Comparison of ENCODE assay signal across 22 cellular contexts in genomic region chr19:4134351-4134750, GRCh38. TPM values are rescaled to one million over a fixed set of nuclear protein-coding genes. Genes with fewer than 3 reads are reported as not detected.
"Had no signal": no experiment of that assay in that cellular context is flagged by ENCODE, and none has a peak within 500 bp of the region (broad histone marks: within the 10 kb centered on the region; RNA-seq: fewer than 3 reads in every experiment).

No MANE protein-coding gene starts in this region.

- H3K4me1 Mint-ChIP-seq: activated naive CD8-positive, alpha-beta T cell treated with anti-CD3 and anti-CD28 coated beads for 36 hours had no signal

- H3K36me3 Mint-ChIP-seq: activated CD8-positive, alpha-beta memory T cell treated with anti-CD3 and anti-CD28 coated beads, Interleukin-2, amount 10 ng/mL, durations not matched to agents 7 days and 5 days; activated naive CD8-positive, alpha-beta T cell treated with anti-CD3 and anti-CD28 coated beads for 36 hours; natural killer cell treated with Interleukin-12 subunit alpha and Interleukin-12 subunit beta and Interleukin-15 and Interleukin-18, amount 100 ng/mL, for 72 hours; type B pancreatic cell had no signal

- H3K27ac ChIP-seq: heart right ventricle, sigmoid colon, suprapubic skin had no signal

- DNase-seq: activated CD8-positive, alpha-beta memory T cell treated with anti-CD3 and anti-CD28 coated beads, Interleukin-2, amount 10 ng/mL, durations not matched to agents 7 days and 5 days; activated gamma-delta T cell; activated naive CD8-positive, alpha-beta T cell treated with anti-CD3 and anti-CD28 coated beads for 36 hours; activated T-cell treated with anti-CD3 and anti-CD28 coated beads, Interleukin-2, amount 50 U/mL, for 4 hours; anterior cingulate cortex; foreskin melanocyte; heart right ventricle; left ventricle myocardium superior; mesenchymal stem cell; sigmoid colon; stimulated activated CD4-positive, alpha-beta T cell treated with anti-CD3 and anti-CD28 coated beads, Interleukin-2, amount 100 ng/mL, for 24 hours; stimulated activated naive CD8-positive, alpha-beta T cell treated with anti-CD3 and anti-CD28 coated beads, Interleukin-15, Interleukin-2, amounts not matched to agents 100 U/mL and 50 U/mL, for 24 hours had no signal

- H3K27me3 ChIP-seq: suprapubic skin had no signal

- H3K36me3 ChIP-seq: heart right ventricle, sigmoid colon, suprapubic skin had no signal

- ATAC-seq: activated CD8-positive, alpha-beta memory T cell treated with anti-CD3 and anti-CD28 coated beads, Interleukin-2, amount 10 ng/mL, durations not matched to agents 7 days and 5 days; activated T-cell treated with anti-CD3 and anti-CD28 coated beads, Interleukin-2, amount 50 U/mL, for 4 hours; esophagus mucosa; heart right ventricle; left ventricle myocardium superior; natural killer cell treated with Interleukin-12 subunit alpha and Interleukin-12 subunit beta and Interleukin-15 and Interleukin-18, amount 100 ng/mL, for 72 hours; stimulated activated naive CD8-positive, alpha-beta T cell treated with anti-CD3 and anti-CD28 coated beads, Interleukin-15, Interleukin-2, amounts not matched to agents 100 U/mL and 50 U/mL, for 24 hours had no signal

- H3K9me3 ChIP-seq: heart right ventricle, sigmoid colon, suprapubic skin had no signal

- FAIRE-seq: bronchial epithelial cell, endometrium, islet of Langerhans had no signal

- H3K9me3 Mint-ChIP-seq: activated naive CD8-positive, alpha-beta T cell treated with anti-CD3 and anti-CD28 coated beads for 36 hours; activated T-cell treated with anti-CD3 and anti-CD28 coated beads, Interleukin-2, amount 50 U/mL, for 4 hours; natural killer cell treated with Interleukin-12 subunit alpha and Interleukin-12 subunit beta and Interleukin-15 and Interleukin-18, amount 100 ng/mL, for 72 hours; T-helper 2 cell treated with Interferon-gamma antibody and Interleukin-4, amounts not matched to agents 5 μg/mL and 100 μg/mL, for 36 hours; type B pancreatic cell had no signal

- H3K4me3 ChIP-seq: heart right ventricle, sigmoid colon, suprapubic skin had no signal

- H3K4me1 ChIP-seq: heart right ventricle, sigmoid colon had no signal

- H3K27me3 Mint-ChIP-seq: activated naive CD8-positive, alpha-beta T cell treated with anti-CD3 and anti-CD28 coated beads for 36 hours; type B pancreatic cell had no signal

- H3K27ac Mint-ChIP-seq: activated CD8-positive, alpha-beta memory T cell treated with anti-CD3 and anti-CD28 coated beads, Interleukin-2, amount 10 ng/mL, durations not matched to agents 7 days and 5 days; activated naive CD8-positive, alpha-beta T cell treated with anti-CD3 and anti-CD28 coated beads for 36 hours; natural killer cell treated with Interleukin-12 subunit alpha and Interleukin-12 subunit beta and Interleukin-15 and Interleukin-18, amount 100 ng/mL, for 72 hours; T-helper 2 cell treated with Interferon-gamma antibody and Interleukin-4, amounts not matched to agents 5 μg/mL and 100 μg/mL, for 36 hours; type B pancreatic cell had no signal

- H3K4me3 Mint-ChIP-seq: activated CD8-positive, alpha-beta memory T cell treated with anti-CD3 and anti-CD28 coated beads, Interleukin-2, amount 10 ng/mL, durations not matched to agents 7 days and 5 days; activated naive CD8-positive, alpha-beta T cell treated with anti-CD3 and anti-CD28 coated beads for 36 hours; activated T-cell treated with anti-CD3 and anti-CD28 coated beads, Interleukin-2, amount 50 U/mL, for 4 hours; natural killer cell treated with Interleukin-12 subunit alpha and Interleukin-12 subunit beta and Interleukin-15 and Interleukin-18, amount 100 ng/mL, for 72 hours; T-helper 2 cell treated with Interferon-gamma antibody and Interleukin-4, amounts not matched to agents 5 μg/mL and 100 μg/mL, for 36 hours; type B pancreatic cell had no signal

RNA-seq across cellular contexts. Expression of gene CREB3L3, which starts 19.1 kb away (rescaled TPM):
- total RNA-seq: activated naive CD8-positive, alpha-beta T cell treated with anti-CD3 and anti-CD28 coated beads for 36 hours; bronchial epithelial cell; esophagus mucosa; heart right ventricle; left ventricle myocardium superior; natural killer cell treated with Interleukin-12 subunit alpha and Interleukin-12 subunit beta and Interleukin-15 and Interleukin-18, amount 100 ng/mL, for 72 hours; osteocyte; pulmonary artery endothelial cell had no signal
